6 cellular contexts compared by ENCODE assay signal in genomic region chr17:38747385-38748328, GRCh38. TPM values are rescaled to one million over a fixed set of nuclear protein-coding genes. Genes with fewer than 3 reads are reported as not detected.
DNase-seq lines count a peak whose midpoint lies in the region; ATAC-seq and TF ChIP-seq lines count a peak whose summit lies in the region.

No MANE protein-coding gene starts in this region.

- peaks cover 6% of the 10 kb centered on the region for H3K36me3 Mint-ChIP-seq in activated naive CD8-positive, alpha-beta T cell treated with anti-CD3 and anti-CD28 coated beads for 36 hours

- DNase-seq in DMS53 (lab: John Stamatoyannopoulos, UW): peak; percentile 54
- no peak for DNase-seq in DMS53 treated with DMSO at 0.1 percent for 48 hours (lab: John Stamatoyannopoulos, UW; ENCODE audit: unreplicated experiment)
- no peak for DNase-seq in activated naive CD8-positive, alpha-beta T cell treated with anti-CD3 and anti-CD28 coated beads for 36 hours
- DNase-seq in mucosa of descending colon: peak; percentile 61 to 69 (median 67)
- no peak for DNase-seq in 8988T
- DNase-seq in COR-L47 (lab: John Stamatoyannopoulos, UW): no peak

- H3K27me3 Mint-ChIP-seq in activated naive CD8-positive, alpha-beta T cell treated with anti-CD3 and anti-CD28 coated beads for 36 hours: peaks cover 68% of the 10 kb centered on the region

- peaks cover 1% of the 10 kb centered on the region for H3K9me3 Mint-ChIP-seq in activated naive CD8-positive, alpha-beta T cell treated with anti-CD3 and anti-CD28 coated beads for 36 hours

- intact Hi-C loops in mucosa of descending colon (cut with DNase I, micrococcal nuclease): no loop called here

- peaks cover 34% of the 10 kb centered on the region for H3K4me1 Mint-ChIP-seq in activated naive CD8-positive, alpha-beta T cell treated with anti-CD3 and anti-CD28 coated beads for 36 hours

- H3K27ac Mint-ChIP-seq in activated naive CD8-positive, alpha-beta T cell treated with anti-CD3 and anti-CD28 coated beads for 36 hours: no peak overlapping the region

- no peak for TF ChIP-seq CTCF in mucosa of descending colon (IDR thresholded peaks at IDR 0.05)

- ATAC-seq in mucosa of descending colon: no peak

- no peaks in the 10 kb centered on the region for H3K9me3 ChIP-seq in mucosa of descending colon

- H3K36me3 ChIP-seq in mucosa of descending colon (ENCODE audit: low read depth): peaks cover 4% of the 10 kb centered on the region

- H3K4me3 Mint-ChIP-seq in activated naive CD8-positive, alpha-beta T cell treated with anti-CD3 and anti-CD28 coated beads for 36 hours: peak overlapping the region; percentile 76

- peak overlapping the region; percentile 43 for H3K4me3 ChIP-seq in mucosa of descending colon

- H3K4me1 ChIP-seq in mucosa of descending colon (ENCODE audit: low read depth): peaks cover 50% of the 10 kb centered on the region

RNA-seq across cellular contexts. Expression of gene PCGF2, which starts 0.5 kb away (rescaled TPM):
- under 1 TPM; 0.40 to 0.74 TPM for total RNA-seq in activated naive CD8-positive, alpha-beta T cell treated with anti-CD3 and anti-CD28 coated beads for 36 hours
- total RNA-seq in mucosa of descending colon: 10 to 100 TPM; 23.8 to 30.7 (median 25.5) TPM

RNA-seq across cellular contexts. Expression of gene PSMB3, which starts 4.9 kb away (rescaled TPM):
- total RNA-seq in activated naive CD8-positive, alpha-beta T cell treated with anti-CD3 and anti-CD28 coated beads for 36 hours: 100 to 1,000 TPM; 284 to 288 TPM
- 100 to 1,000 TPM; 129 to 197 (median 145) TPM for total RNA-seq in mucosa of descending colon

RNA-seq across cellular contexts. Expression of gene CISD3, which starts 17.5 kb away (rescaled TPM):
- total RNA-seq in activated naive CD8-positive, alpha-beta T cell treated with anti-CD3 and anti-CD28 coated beads for 36 hours: 10 to 100 TPM; 54.3 to 57.4 TPM
- total RNA-seq in mucosa of descending colon: 100 to 1,000 TPM in 1 of 3 donors, 10 to 100 TPM in 2; 60.8 to 101 (median 91.8) TPM

RNA-seq across cellular contexts. Expression of gene MLLT6, which starts 42.6 kb away (rescaled TPM):
- total RNA-seq in activated naive CD8-positive, alpha-beta T cell treated with anti-CD3 and anti-CD28 coated beads for 36 hours: 100 to 1,000 TPM; 125 to 130 TPM
- 100 to 1,000 TPM in 2 of 3 donors, 10 to 100 TPM in 1; 90.1 to 164 (median 112) TPM for total RNA-seq in mucosa of descending colon

RNA-seq across cellular contexts. Expression of gene PIP4K2B, which starts 51.7 kb away (rescaled TPM):
- total RNA-seq in activated naive CD8-positive, alpha-beta T cell treated with anti-CD3 and anti-CD28 coated beads for 36 hours: 10 to 100 TPM; 39.6 to 41.1 TPM
- 10 to 100 TPM; 16.7 to 44.8 (median 20.6) TPM for total RNA-seq in mucosa of descending colon

Comparison
In these comparisons a context has a peak if more than half of its experiments do, and no peak if none do; other contexts are left out.
1. DNase-seq: peak in DMS53 (single experiment) and mucosa of descending colon (3 of 3); none in DMS53 treated with DMSO at 0.1 percent for 48 hours (single experiment), activated naive CD8-positive, alpha-beta T cell treated with anti-CD3 and anti-CD28 coated beads for 36 hours (single experiment), 8988T (single experiment) and COR-L47 (single experiment).
2. RNA of gene PCGF2, which starts 0.5 kb away (total RNA-seq): 23.8 to 30.7 TPM in mucosa of descending colon; 0.40 to 0.74 TPM in activated naive CD8-positive, alpha-beta T cell treated with anti-CD3 and anti-CD28 coated beads for 36 hours; every median in the first group is over 10 times any median in the second.